ENCODE assay signal across 8 cellular contexts in the genomic region with DNA sequence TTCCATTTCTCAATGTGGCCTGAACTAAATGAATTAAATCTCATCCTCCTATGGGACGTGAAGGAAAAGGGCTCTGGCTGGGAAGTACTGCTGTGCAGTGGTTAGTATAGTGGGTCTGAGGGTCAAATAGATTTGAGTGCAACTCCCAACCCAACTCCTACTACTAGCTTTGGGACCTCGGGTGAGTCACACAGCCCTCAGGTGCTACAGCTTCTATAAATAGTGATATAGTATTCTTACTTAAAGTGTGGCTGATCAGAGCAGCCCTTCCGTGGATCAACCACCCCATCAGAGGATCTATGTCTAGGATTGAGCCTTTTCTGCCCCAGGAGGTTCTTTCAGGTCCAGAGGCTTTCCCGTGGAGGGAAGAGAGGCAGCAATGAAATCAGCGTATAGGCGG. TPM values are rescaled to one million over a fixed set of nuclear protein-coding genes. Genes with fewer than 3 reads are reported as not detected.
DNase-seq lines count a peak whose midpoint lies in the region; TF ChIP-seq lines count a peak whose summit lies in the region.

No MANE protein-coding gene starts in this region.

- POLR2A ChIA-PET in Caco-2 (lab: Charles Lee) (no interaction called here), PC-9 (lab: Charles Lee; ENCODE audit: unreplicated experiment) (no interaction called here)

- H3K9me2 ChIP-seq in PC-9 (ENCODE audit: insufficient read depth): no peaks in the 10 kb centered on the region

- peak overlapping the region; percentile 87 for H3K4me3 Mint-ChIP-seq in Caco-2 (ENCODE audit: unreplicated experiment)
- peak overlapping the region; percentile 98 for H3K4me3 Mint-ChIP-seq in endothelial cell (ENCODE audit: unreplicated experiment)
- peak overlapping the region; percentile 93 for H3K4me3 Mint-ChIP-seq in osteocyte (ENCODE audit: unreplicated experiment)

- peak overlapping the region; percentile 89 for H3K4me2 ChIP-seq in PC-9

- no peaks in the 10 kb centered on the region for H3K4me1 Mint-ChIP-seq in Caco-2 (ENCODE audit: low read depth, unreplicated experiment)
- H3K4me1 Mint-ChIP-seq in endothelial cell (ENCODE audit: unreplicated experiment): peaks cover 46% of the 10 kb centered on the region
- peaks cover 24% of the 10 kb centered on the region for H3K4me1 Mint-ChIP-seq in osteocyte (ENCODE audit: unreplicated experiment)

- H3K27me3 ChIP-seq in Caco-2 (replicated peaks; ENCODE audit: control insufficient read depth, insufficient read depth, low read length) (peaks cover 3% of the 10 kb centered on the region), PC-9 (ENCODE audit: insufficient read depth, low read depth) (no peaks in the 10 kb centered on the region)

- no peaks in the 10 kb centered on the region for H3K9me3 ChIP-seq in Caco-2
- no peaks in the 10 kb centered on the region for H3K9me3 ChIP-seq in PC-9 (ENCODE audit: insufficient read depth, low read depth)

- H3K36me3 Mint-ChIP-seq in Caco-2 (ENCODE audit: insufficient read depth, unreplicated experiment): peaks cover 8% of the 10 kb centered on the region
- peaks cover 9% of the 10 kb centered on the region for H3K36me3 Mint-ChIP-seq in endothelial cell (ENCODE audit: low read depth, unreplicated experiment)
- H3K36me3 Mint-ChIP-seq in osteocyte (ENCODE audit: unreplicated experiment): no peaks in the 10 kb centered on the region

- H3K27me3 Mint-ChIP-seq in Caco-2 (ENCODE audit: insufficient read depth, unreplicated experiment) (peaks cover 61% of the 10 kb centered on the region), endothelial cell (ENCODE audit: unreplicated experiment) (peaks cover 5% of the 10 kb centered on the region), osteocyte (ENCODE audit: unreplicated experiment) (peaks cover 6% of the 10 kb centered on the region)

- H3K27ac Mint-ChIP-seq in Caco-2 (ENCODE audit: unreplicated experiment): no peak overlapping the region
- H3K27ac Mint-ChIP-seq in endothelial cell (ENCODE audit: unreplicated experiment): peak overlapping the region; percentile 94
- H3K27ac Mint-ChIP-seq in osteocyte (ENCODE audit: unreplicated experiment): peak overlapping the region; percentile 96

- DNase-seq in Caco-2: no peak
- DNase-seq in PC-9: peak in 1 of 2 experiments; percentile 39
- DNase-seq in endothelial cell (ENCODE audit: low spot score): no peak
- no peak for DNase-seq in osteocyte (ENCODE audit: extremely low spot score, unreplicated experiment)
- DNase-seq in globus pallidus (ENCODE audit: low spot score): no peak
- DNase-seq in DMS53 (lab: John Stamatoyannopoulos, UW): no peak
- no peak for DNase-seq in GM03348 (ENCODE audit: low spot score)
- no peak for DNase-seq in stimulated activated CD4-positive, alpha-beta T cell treated with anti-CD3 and anti-CD28 coated beads, Interleukin-12 subunit alpha, Interleukin-12 subunit beta, amount 100 ng/mL, for 4 hours

- no peaks in the 10 kb centered on the region for H3K36me3 ChIP-seq in Caco-2 (ENCODE audit: control insufficient read depth, insufficient read depth, low read length)
- no peaks in the 10 kb centered on the region for H3K36me3 ChIP-seq in PC-9 (ENCODE audit: low read depth)

- no peaks in the 10 kb centered on the region for H3K9me3 Mint-ChIP-seq in Caco-2 (ENCODE audit: unreplicated experiment)
- H3K9me3 Mint-ChIP-seq in endothelial cell (ENCODE audit: unreplicated experiment): no peaks in the 10 kb centered on the region
- no peaks in the 10 kb centered on the region for H3K9me3 Mint-ChIP-seq in osteocyte (ENCODE audit: unreplicated experiment)

- no peaks in the 10 kb centered on the region for H3K79me2 ChIP-seq in PC-9 (ENCODE audit: low read depth)

- BruUV-seq in Caco-2 (replicated peaks; lab: Mats Ljungman, UMichigan) (no TSS peak), PC-9 (replicated peaks; lab: Mats Ljungman, UMichigan) (no TSS peak)

- no peaks in the 10 kb centered on the region for H4K20me1 ChIP-seq in PC-9 (ENCODE audit: insufficient read depth)

- peak overlapping the region; percentile 91 for H2AFZ ChIP-seq in PC-9

- intact Hi-C loops in Caco-2 (cut with micrococcal nuclease; ENCODE audit: unreplicated experiment): loop anchor here (1.0 to 2.0 kb wide), 2 partner anchors 167 to 202 kb away; no protein-coding TSS in a partner anchor
- intact Hi-C loops in PC-9 (cut with micrococcal nuclease; ENCODE audit: unreplicated experiment): loop anchor here (1.0 to 5.0 kb wide), 4 partner anchors 91 to 281 kb away; no protein-coding TSS in a partner anchor

- TF ChIP-seq CTCF in Caco-2 (IDR thresholded peaks at IDR 0.05; ENCODE audit: insufficient read depth in 1 of 2, low read depth in 1 of 2, low read length in 1 of 2, severe bottlenecking in 1 of 2, unreplicated experiment in 1 of 2) (no peak), PC-9 (conservative IDR thresholded peaks at IDR 0.05) (no peak), endothelial cell (IDR thresholded peaks at IDR 0.05; ENCODE audit: unreplicated experiment) (no peak), osteocyte (IDR thresholded peaks at IDR 0.05) (no peak)

- H3K4me1 ChIP-seq in Caco-2 (peaks cover 9% of the 10 kb centered on the region; the same call in 1 of the 2 replicates), PC-9 (replicated peaks; ENCODE audit: insufficient read depth) (peaks cover 8% of the 10 kb centered on the region)

- no peak overlapping the region for H3K27ac ChIP-seq in PC-9

- CTCF ChIA-PET in Caco-2 (lab: Charles Lee): no interaction called here
- CTCF ChIA-PET in PC-9 (lab: Charles Lee): interaction anchor here (0.6 kb wide), 1 partner anchor 30 kb away, joined by 3 read pairs; no protein-coding TSS in a partner anchor

- H3F3A ChIP-seq in PC-9 (ENCODE audit: insufficient read depth, low read depth): no peaks in the 10 kb centered on the region

- no peak overlapping the region; the same call in 1 of the 2 replicates for H3K4me3 ChIP-seq in Caco-2 (ENCODE audit: low read depth, low read length)
- H3K4me3 ChIP-seq in PC-9: peak overlapping the region; percentile 82

RNA-seq across cellular contexts. Expression of a gene that starts 0.9 kb away (rescaled TPM):
- total RNA-seq in Caco-2 (2022) (not detected in 2 replicates), PC-9 (2021) (3.9 and 4.2 TPM in 2 replicates), endothelial cell (ENCODE audit: unreplicated experiment) (23.2 TPM), osteocyte (15.7 and 16.1 TPM in 2 replicates)
